8 cellular contexts compared by ENCODE assay signal in genomic region chr11:63592975-63593395, GRCh38. TPM values are rescaled to one million over a fixed set of nuclear protein-coding genes. Genes with fewer than 3 reads are reported as not detected.
DNase-seq lines count a peak whose midpoint lies in the region; ATAC-seq and TF ChIP-seq lines count a peak whose summit lies in the region.

No MANE protein-coding gene starts in this region.

- peak; percentile 73 for TF ChIP-seq RAD21 in SK-N-SH (IDR thresholded peaks at IDR 0.05; ENCODE audit: low read length)

- intact Hi-C loops in thyroid gland (cut with DNase I) = no loop called here

- no peak for TF ChIP-seq POLR2A in thyroid gland (IDR thresholded peaks at IDR 0.05)

- no peaks in the 10 kb centered on the region for H3K4me1 ChIP-seq in SK-N-SH (ENCODE audit: control insufficient read depth in 1 of 2, insufficient read depth in 2 of 2, low read depth in 1 of 2, low read length in 1 of 2)
- no peaks in the 10 kb centered on the region for H3K4me1 ChIP-seq in thyroid gland

- POLR2A ChIA-PET in SK-N-SH (lab: Yijun Ruan, JAX) = no interaction called here

- no peak overlapping the region for H3K9ac ChIP-seq in SK-N-SH

- no peak for DNase-seq in AG09319 (ENCODE audit: extremely low read depth, low read depth)
- peak; percentile 36 for DNase-seq in SK-N-SH
- DNase-seq in glomerular visceral epithelial cell (ENCODE audit: extremely low spot score) = peak; percentile 37
- peak in 1 of 2 donors; percentile 31 for DNase-seq in thyroid gland
- no peak for DNase-seq in OCI-M2 (lab: John Stamatoyannopoulos, UW; ENCODE audit: unreplicated experiment)

- 90% methylated on average over 4 of the region's 4 CpGs for WGBS in SK-N-SH (ENCODE audit: low lambda C conversion rate)
- WGBS in thyroid gland, 2 donors = 72 to 89% methylated on average over 4 of the region's 4 CpGs

- TF ChIP-seq CTCF in AG09319 (IDR thresholded peaks at IDR 0.05; ENCODE audit: low read depth, low read length) = peak; percentile 52
- peak; percentile 78 for TF ChIP-seq CTCF in GM12873 (IDR thresholded peaks at IDR 0.05; ENCODE audit: insufficient read depth, low read depth, low read length, missing control alignments)
- peak; percentile 54 for TF ChIP-seq CTCF in SK-N-SH (IDR thresholded peaks at IDR 0.05)
- peak in 4 of 6 experiments; percentile 9 to 36 (median 30) for TF ChIP-seq CTCF in thyroid gland (IDR thresholded peaks at IDR 0.05)

- H3K4me2 ChIP-seq in SK-N-SH = no peak overlapping the region

- no peak for TF ChIP-seq EP300 in SK-N-SH (IDR thresholded peaks at IDR 0.05; ENCODE audit: borderline replicate concordance in 1 of 2, low read depth in 1 of 2, low read length in 1 of 2)

- no peaks in the 10 kb centered on the region for H3K9me2 ChIP-seq in SK-N-SH

- no peak overlapping the region for H2AFZ ChIP-seq in SK-N-SH (ENCODE audit: low read depth)

- no peaks in the 10 kb centered on the region for H3F3A ChIP-seq in SK-N-SH (replicated peaks; ENCODE audit: insufficient read depth)

- H3K27ac ChIP-seq in SK-N-SH (ENCODE audit: low read depth in 2 of 2, low read length in 1 of 2) = no peak overlapping the region
- no peak overlapping the region for H3K27ac ChIP-seq in thyroid gland

- H3K36me3 ChIP-seq in SK-N-SH (replicated peaks in 1 of 2; ENCODE audit: control insufficient read depth in 1 of 2, insufficient read depth in 2 of 2, low read length in 1 of 2) (no peaks in the 10 kb centered on the region), thyroid gland (peaks cover 6 to 8% of the 10 kb centered on the region in 2 donors)

- H3K27me3 ChIP-seq in SK-N-SH (ENCODE audit: insufficient read depth) (no peaks in the 10 kb centered on the region), thyroid gland (no peaks in the 10 kb centered on the region)

- H3K9me3 ChIP-seq in SK-N-SH = no peaks in the 10 kb centered on the region
- no peaks in the 10 kb centered on the region for H3K9me3 ChIP-seq in thyroid gland

- ATAC-seq in GM19463 (IDR thresholded peaks at IDR 0.05; ENCODE audit: unreplicated experiment) = no peak
- no peak for ATAC-seq in HG02642 (IDR thresholded peaks at IDR 0.05; ENCODE audit: poor library complexity, unreplicated experiment)

- H3K4me3 ChIP-seq in SK-N-SH (ENCODE audit: low read depth in 2 of 2, low read length in 1 of 2) (no peak overlapping the region), thyroid gland (replicated peaks in 1 of 3) (no peak overlapping the region)

- no peaks in the 10 kb centered on the region for H4K20me1 ChIP-seq in SK-N-SH (ENCODE audit: insufficient read depth)

- CTCF ChIA-PET in SK-N-SH (lab: Yijun Ruan, JAX) = interaction anchor here (0.6 to 2.8 kb wide), 11 partner anchors 9 to 145 kb away, joined by 3 to 15 read pairs (median 4); no protein-coding TSS in a partner anchor

- H3K79me2 ChIP-seq in SK-N-SH (ENCODE audit: insufficient read depth) = no peaks in the 10 kb centered on the region

TF ChIP-seq in SK-N-SH, 30 proteins besides CTCF, POLR2A, EP300 and RAD21:
- TF ChIP-seq, protein P1, sequence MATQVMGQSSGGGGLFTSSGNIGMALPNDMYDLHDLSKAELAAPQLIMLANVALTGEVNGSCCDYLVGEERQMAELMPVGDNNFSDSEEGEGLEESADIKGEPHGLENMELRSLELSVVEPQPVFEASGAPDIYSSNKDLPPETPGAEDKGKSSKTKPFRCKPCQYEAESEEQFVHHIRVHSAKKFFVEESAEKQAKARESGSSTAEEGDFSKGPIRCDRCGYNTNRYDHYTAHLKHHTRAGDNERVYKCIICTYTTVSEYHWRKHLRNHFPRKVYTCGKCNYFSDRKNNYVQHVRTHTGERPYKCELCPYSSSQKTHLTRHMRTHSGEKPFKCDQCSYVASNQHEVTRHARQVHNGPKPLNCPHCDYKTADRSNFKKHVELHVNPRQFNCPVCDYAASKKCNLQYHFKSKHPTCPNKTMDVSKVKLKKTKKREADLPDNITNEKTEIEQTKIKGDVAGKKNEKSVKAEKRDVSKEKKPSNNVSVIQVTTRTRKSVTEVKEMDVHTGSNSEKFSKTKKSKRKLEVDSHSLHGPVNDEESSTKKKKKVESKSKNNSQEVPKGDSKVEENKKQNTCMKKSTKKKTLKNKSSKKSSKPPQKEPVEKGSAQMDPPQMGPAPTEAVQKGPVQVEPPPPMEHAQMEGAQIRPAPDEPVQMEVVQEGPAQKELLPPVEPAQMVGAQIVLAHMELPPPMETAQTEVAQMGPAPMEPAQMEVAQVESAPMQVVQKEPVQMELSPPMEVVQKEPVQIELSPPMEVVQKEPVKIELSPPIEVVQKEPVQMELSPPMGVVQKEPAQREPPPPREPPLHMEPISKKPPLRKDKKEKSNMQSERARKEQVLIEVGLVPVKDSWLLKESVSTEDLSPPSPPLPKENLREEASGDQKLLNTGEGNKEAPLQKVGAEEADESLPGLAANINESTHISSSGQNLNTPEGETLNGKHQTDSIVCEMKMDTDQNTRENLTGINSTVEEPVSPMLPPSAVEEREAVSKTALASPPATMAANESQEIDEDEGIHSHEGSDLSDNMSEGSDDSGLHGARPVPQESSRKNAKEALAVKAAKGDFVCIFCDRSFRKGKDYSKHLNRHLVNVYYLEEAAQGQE (IDR thresholded peaks at IDR 0.05; ENCODE audit: low read depth, low read length) = peak; percentile 87
- TF ChIP-seq EZH2phosphoT487 (IDR thresholded peaks at IDR 0.05; ENCODE audit: borderline replicate concordance, low read depth) (no peak), SMC3 (IDR thresholded peaks at IDR 0.05; ENCODE audit: low read depth, low read length) (peak; percentile 47; the same call in 1 of the 2 replicates), CHD2 (IDR thresholded peaks at IDR 0.05; ENCODE audit: low read length, partially characterized antibody) (no peak)

RNA-seq across cellular contexts. Expression of gene PLAAT3, which starts 21.2 kb away (rescaled TPM):
- 39.6 and 44.0 TPM in 2 replicates for polyA plus RNA-seq in SK-N-SH (2012; rRNA removed)
- 32.8 and 36.7 TPM in 2 replicates for polyA plus RNA-seq in SK-N-SH (2012; cell fraction: cytosol; rRNA removed)
- polyA plus RNA-seq in SK-N-SH (2012; cell fraction: nucleus; rRNA removed) = 18.0 and 24.4 TPM in 2 replicates
- 10 to 100 TPM; 42.8 to 96.0 (median 74.6) TPM for total RNA-seq in thyroid gland

RNA-seq across cellular contexts. Expression of gene PLAAT2, which starts 29.8 kb away (rescaled TPM):
- polyA plus RNA-seq in SK-N-SH (2012; rRNA removed) = 0.19 and 0.53 TPM in 2 replicates
- polyA plus RNA-seq in SK-N-SH (2012; cell fraction: cytosol; rRNA removed) = 0.05 and 0.16 TPM in 2 replicates
- 1.3 and 1.4 TPM in 2 replicates for polyA plus RNA-seq in SK-N-SH (2012; cell fraction: nucleus; rRNA removed)
- total RNA-seq in thyroid gland = 1 to 10 TPM in 1 of 4 donors, not detected in 3; 1.4 TPM

RNA-seq across cellular contexts. Expression of gene PLAAT4, which starts 56.4 kb away (rescaled TPM):
- 4.6 and 5.6 TPM in 2 replicates for polyA plus RNA-seq in SK-N-SH (2012; rRNA removed)
- 4.5 and 4.9 TPM in 2 replicates for polyA plus RNA-seq in SK-N-SH (2012; cell fraction: cytosol; rRNA removed)
- 1.8 and 2.1 TPM in 2 replicates for polyA plus RNA-seq in SK-N-SH (2012; cell fraction: nucleus; rRNA removed)
- total RNA-seq in thyroid gland = 10 to 100 TPM; 23.5 to 53.6 (median 39.8) TPM

Comparison
In these comparisons a context has a peak if more than half of its experiments do, and no peak if none do; other contexts are left out.
1. DNase-seq: peak in SK-N-SH (single experiment) and glomerular visceral epithelial cell (single experiment); none in AG09319 (single experiment) and OCI-M2 (single experiment).
2. Peak in every context shown above with its lines, with median percentiles within 50 percentile points of each other: CTCF ChIP-seq.